34 cellular contexts compared by ENCODE assay signal in the genomic region with DNA sequence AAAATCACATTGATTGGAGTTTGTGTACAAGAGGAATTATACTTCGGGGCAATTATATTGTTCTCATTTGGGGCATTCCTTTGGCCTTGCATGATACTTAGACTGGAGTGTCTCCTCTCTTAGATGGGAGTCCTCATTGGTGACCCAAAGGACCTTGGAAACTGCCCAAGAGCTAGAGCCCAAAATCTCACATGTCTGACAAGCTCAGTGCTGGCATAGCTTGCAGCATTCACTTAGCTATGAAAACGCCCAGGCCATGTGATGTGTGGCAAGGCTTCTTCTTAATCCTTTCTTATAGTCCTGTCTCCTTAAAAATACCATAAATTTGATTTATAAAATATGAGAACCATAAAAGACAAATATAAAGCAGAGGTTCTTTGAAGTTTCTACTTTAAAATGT.
A peak's percentile ranks its signal among the peaks of the same experiment; 100 is the strongest.
DNase-seq lines count a peak whose midpoint lies in the region; ATAC-seq, FAIRE-seq and TF ChIP-seq lines count a peak whose summit lies in the region.
"Had no signal": no experiment of that assay in that cellular context is flagged by ENCODE, and none has a peak within 500 bp of the region (broad histone marks: within the 10 kb centered on the region; RNA-seq: fewer than 3 reads in every experiment).

No MANE protein-coding gene starts in this region.

- H2AFZ ChIP-seq in HepG2 (ENCODE audit: low read length), result no peak overlapping the region
- H2AFZ ChIP-seq: hepatocyte, parathyroid adenoma had no signal

- ATAC-seq in right lobe of liver (peak; percentile 50 to 78 (median 68)), HepG2 (no peak), left cardiac atrium (peak; percentile 67 to 83), psoas muscle (peak in 1 of 4 donors; percentile 55), HG03378 (IDR thresholded peaks at IDR 0.05; ENCODE audit: unreplicated experiment) (no peak)
- ATAC-seq: activated T-cell treated with anti-CD3 and anti-CD28 coated beads, Interleukin-2, amount 50 U/mL, for 4 hours; sciatic nerve; WTC11 had no signal

- CTCF ChIA-PET in HepG2 (lab: Yijun Ruan, JAX; ENCODE audit: low intra/inter-chr PET ratio, low total read pairs) (no interaction called here), A673 (lab: Charles Lee) (no interaction called here)

- intact Hi-C loops in right lobe of liver (cut with DNase I) (no loop called here), HepG2 (cut with micrococcal nuclease; ENCODE audit: unreplicated experiment) (no loop called here), left cardiac atrium (cut with DNase I) (no loop called here), psoas muscle (cut with DNase I) (no loop called here), A673 (cut with micrococcal nuclease; ENCODE audit: unreplicated experiment) (no loop called here)

- TF ChIP-seq EP300 in HepG2 (IDR thresholded peaks at IDR 0.05; ENCODE audit: low read depth in 2 of 2, low read length in 2 of 2), result no peak
- no peak for TF ChIP-seq EP300 in HepG2 (CRISPR knock-in tag; IDR thresholded peaks at IDR 0.05; ENCODE audit: borderline replicate concordance)

- H3K4me3 ChIP-seq in right lobe of liver (no peak overlapping the region), HepG2 (replicated peaks in 1 of 3; ENCODE audit: insufficient read depth in 1 of 3, low read depth in 2 of 3, low read length in 3 of 3) (no peak overlapping the region), psoas muscle (no peak overlapping the region), A673 (ENCODE audit: low read depth, low read length, poor library complexity, severe bottlenecking) (no peak overlapping the region)
- H3K4me3 ChIP-seq: esophagus squamous epithelium, hepatocyte, upper lobe of left lung had no signal

- peaks cover 23% of the 10 kb centered on the region for H3K79me2 ChIP-seq in HepG2 (ENCODE audit: insufficient read depth, low read length)

- TF ChIP-seq POLR2A in right lobe of liver (IDR thresholded peaks at IDR 0.05) (no peak), HepG2 (IDR thresholded peaks at IDR 0.05; ENCODE audit: insufficient read depth in 1 of 2, low read depth in 2 of 2, low read length in 2 of 2) (no peak)

- DNase-seq in right lobe of liver (peak in 1 of 3 donors; percentile 70), HepG2 (ENCODE audit: low spot score) (no peak), left cardiac atrium (peak; percentile 34), psoas muscle (no peak), A673 (ENCODE audit: low spot score) (no peak), NCI-H226 (no peak)
- DNase-seq in activated CD8-positive, alpha-beta memory T cell treated with anti-CD3 and anti-CD28 coated beads, Interleukin-2, amount 50 U/mL, for 48 hours, result no peak
- DNase-seq: 8988T; activated CD4-positive, alpha-beta T cell treated with anti-CD3 and anti-CD28 coated beads, Interleukin-2, amount 50 U/mL, for 1 hour; activated gamma-delta T cell; activated naive CD8-positive, alpha-beta T cell treated with anti-CD3 and anti-CD28 coated beads, Interleukin-2, amount 10 ng/mL, durations not matched to agents 7 days and 5 days; activated T-cell treated with anti-CD3 and anti-CD28 coated beads, Interleukin-2, amount 50 U/mL, for 4 hours; Calu3; dermis blood vessel endothelial cell; DMS79 treated with DMSO at 0.1 percent for 48 hours; esophagus squamous epithelium; GDM1; kidney glomerular epithelial cell; mesenchymal stem cell; MM.1S; NCI-H1417 treated with DMSO at 0.1 percent for 48 hours; NCI-H2029 treated with DMSO at 0.1 percent for 48 hours; NCI-H774; stimulated activated CD4-positive, alpha-beta T cell treated with anti-CD3 and anti-CD28 coated beads, Interleukin-4, amount 100 ng/mL, for 4 hours; T-helper 1 cell; upper lobe of left lung had no signal

- no peak for TF ChIP-seq RAD21 in HepG2 (CRISPR knock-in tag; IDR thresholded peaks at IDR 0.05)

- peaks cover 0 to 36% (median 5%) of the 10 kb centered on the region in 4 donors for H3K4me1 ChIP-seq in right lobe of liver
- H3K4me1 ChIP-seq in HepG2 (ENCODE audit: insufficient read depth, low read length), result peaks cover 65% of the 10 kb centered on the region
- peaks cover 33% of the 10 kb centered on the region for H3K4me1 ChIP-seq in psoas muscle
- peaks cover 12% of the 10 kb centered on the region for H3K4me1 ChIP-seq in A673 (ENCODE audit: insufficient read depth, low read length, poor library complexity, severe bottlenecking)
- H3K4me1 ChIP-seq: parathyroid adenoma had no signal

- H3K9ac ChIP-seq in HepG2 (ENCODE audit: insufficient read depth, low read depth, low read length), result no peak overlapping the region
- H3K9ac ChIP-seq: parathyroid adenoma had no signal

- POLR2A ChIA-PET in HepG2 (lab: Yijun Ruan, JAX), result interaction anchor here (1.0 to 1.6 kb wide), 2 partner anchors 11 to 30 kb away, joined by 3 to 4 read pairs; no protein-coding TSS in a partner anchor
- POLR2A ChIA-PET in A673 (lab: Charles Lee; ENCODE audit: low non-redundant PET), result no interaction called here

- FAIRE-seq in HepG2 (lab: Jason Lieb, UNC), result no peak
- FAIRE-seq: astrocyte, endometrium, frontal cortex had no signal

- WGBS in right lobe of liver (ENCODE audit: insufficient coverage, low coverage, low lambda C conversion rate, missing lambda C conversion rate), result 40% methylated on average over 2 of the region's 2 CpGs
- 92% methylated on average over 2 of the region's 2 CpGs for WGBS in HepG2 (ENCODE audit: low lambda C conversion rate)
- WGBS in psoas muscle, 3 donors, result 34 to 41% (median 38%) methylated on average over 2 of the region's 2 CpGs

- H3K9me3 ChIP-seq in right lobe of liver, result no peaks in the 10 kb centered on the region
- no peaks in the 10 kb centered on the region for H3K9me3 ChIP-seq in HepG2 (ENCODE audit: low read length)
- H3K9me3 ChIP-seq in psoas muscle, result no peaks in the 10 kb centered on the region
- H3K9me3 ChIP-seq in A673 (ENCODE audit: low read depth, low read length, poor library complexity, severe bottlenecking), result no peaks in the 10 kb centered on the region
- H3K9me3 ChIP-seq: esophagus squamous epithelium, upper lobe of left lung had no signal

- no TSS peak for BruUV-seq in HepG2 (replicated peaks; lab: Mats Ljungman, UMichigan)
- BruUV-seq in A673 (replicated peaks; lab: Mats Ljungman, UMichigan), result no TSS peak

- no peak overlapping the region for H3K4me2 ChIP-seq in HepG2 (ENCODE audit: low read depth, low read length)
- H3K4me2 ChIP-seq: hepatocyte had no signal

- H3K27ac ChIP-seq in right lobe of liver, result no peak overlapping the region
- no peak overlapping the region for H3K27ac ChIP-seq in HepG2 (ENCODE audit: extremely low read length, insufficient read depth, low read length)
- peak overlapping the region; percentile 10 for H3K27ac ChIP-seq in psoas muscle
- H3K27ac ChIP-seq in A673 (ENCODE audit: low read depth, low read length, poor library complexity, severe bottlenecking), result no peak overlapping the region
- H3K27ac ChIP-seq: hepatocyte, parathyroid adenoma, upper lobe of left lung had no signal

- in situ Hi-C loops in HepG2 (cut with HindIII; ENCODE audit: extremely low pct_ligation_motif_present, low pct_unique_long_range_greater_than_20kb), result no loop called here

- H3K36me3 ChIP-seq in right lobe of liver (no peaks in the 10 kb centered on the region), HepG2 (replicated peaks in 1 of 2; ENCODE audit: control insufficient read depth in 1 of 2, insufficient read depth in 2 of 2, low read length in 2 of 2) (peaks cover 0 to 3% of the 10 kb centered on the region in 2 experiments; a peak in 1 of 5 replicates), psoas muscle (ENCODE audit: insufficient read depth in 1 of 2, low read depth in 1 of 2) (no peaks in the 10 kb centered on the region), A673 (ENCODE audit: insufficient read depth, low read length, poor library complexity, severe bottlenecking) (no peaks in the 10 kb centered on the region)
- H3K36me3 ChIP-seq: esophagus squamous epithelium, upper lobe of left lung had no signal

- no peaks in the 10 kb centered on the region for H4K20me1 ChIP-seq in HepG2 (ENCODE audit: insufficient read depth, low read length)

- H3K27me3 ChIP-seq in right lobe of liver (no peaks in the 10 kb centered on the region), HepG2 (ENCODE audit: control insufficient read depth in 1 of 2, insufficient read depth in 2 of 2, low read length in 2 of 2) (no peaks in the 10 kb centered on the region; a peak in 1 of 5 replicates), psoas muscle (ENCODE audit: insufficient read depth in 3 of 3, low read length in 2 of 3) (no peaks in the 10 kb centered on the region), A673 (replicated peaks; ENCODE audit: insufficient read depth, low read depth, low read length, poor library complexity) (no peaks in the 10 kb centered on the region)
- H3K27me3 ChIP-seq: esophagus squamous epithelium, hepatocyte, upper lobe of left lung had no signal

- TF ChIP-seq CTCF in right lobe of liver (IDR thresholded peaks at IDR 0.05), result no peak
- TF ChIP-seq CTCF in HepG2 (CRISPR knock-in tag; IDR thresholded peaks at IDR 0.05), result no peak
- no peak for TF ChIP-seq CTCF in psoas muscle (IDR thresholded peaks at IDR 0.05)
- TF ChIP-seq CTCF in A673 (conservative IDR thresholded peaks at IDR 0.05; ENCODE audit: low read depth, low read length), result no peak

TF ChIP-seq in HepG2, 621 proteins besides CTCF, POLR2A, EP300 and RAD21 (continues in another document):
- no peak for TF ChIP-seq ZNF468 (CRISPR knock-in tag; IDR thresholded peaks at IDR 0.05)
- TF ChIP-seq ZNF550 (CRISPR knock-in tag; IDR thresholded peaks at IDR 0.05; ENCODE audit: borderline replicate concordance), result no peak
- no peak for TF ChIP-seq ZNF703 (CRISPR knock-in tag; IDR thresholded peaks at IDR 0.05; ENCODE audit: borderline replicate concordance)
- no peak for TF ChIP-seq HMGA1 (CRISPR knock-in tag; conservative IDR thresholded peaks at IDR 0.05)
- no peak for TF ChIP-seq WIZ (CRISPR knock-in tag; IDR thresholded peaks at IDR 0.05)
- TF ChIP-seq, protein P1, sequence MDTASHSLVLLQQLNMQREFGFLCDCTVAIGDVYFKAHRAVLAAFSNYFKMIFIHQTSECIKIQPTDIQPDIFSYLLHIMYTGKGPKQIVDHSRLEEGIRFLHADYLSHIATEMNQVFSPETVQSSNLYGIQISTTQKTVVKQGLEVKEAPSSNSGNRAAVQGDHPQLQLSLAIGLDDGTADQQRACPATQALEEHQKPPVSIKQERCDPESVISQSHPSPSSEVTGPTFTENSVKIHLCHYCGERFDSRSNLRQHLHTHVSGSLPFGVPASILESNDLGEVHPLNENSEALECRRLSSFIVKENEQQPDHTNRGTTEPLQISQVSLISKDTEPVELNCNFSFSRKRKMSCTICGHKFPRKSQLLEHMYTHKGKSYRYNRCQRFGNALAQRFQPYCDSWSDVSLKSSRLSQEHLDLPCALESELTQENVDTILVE (CRISPR knock-in tag; IDR thresholded peaks at IDR 0.05), result no peak

Comparison
In these comparisons a context has a peak if more than half of its experiments do, and no peak if none do; other contexts are left out.
1. ATAC-seq: peak in right lobe of liver (4 of 4) and left cardiac atrium (2 of 2); none in HepG2 (single experiment) and HG03378 (single experiment).